In the genomic region with DNA sequence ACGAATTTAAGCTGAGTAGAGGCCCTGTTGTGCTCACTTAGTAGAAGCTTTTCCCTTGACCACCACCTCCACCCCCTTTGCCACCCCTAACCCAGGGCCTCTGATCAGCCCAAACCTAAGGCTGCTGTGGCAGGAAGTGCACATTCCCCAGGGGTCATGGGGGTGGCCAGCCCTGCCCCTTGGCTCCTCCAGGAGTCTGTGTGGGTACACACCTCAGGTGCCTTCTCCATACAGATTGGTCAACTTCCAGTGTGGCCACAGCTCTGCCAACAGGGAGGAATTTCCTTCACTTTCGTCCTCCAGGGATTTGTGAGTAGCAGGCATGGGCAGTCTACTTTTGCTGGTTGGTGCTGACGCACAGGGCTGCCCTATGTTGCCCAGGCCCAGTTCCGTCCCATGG, we compare ENCODE assay signal across 22 cellular contexts.
"Had no signal": no experiment of that assay in that cellular context is flagged by ENCODE, and none has a peak within 500 bp of the region (broad histone marks: within the 10 kb centered on the region; RNA-seq: fewer than 3 reads in every experiment).

No MANE protein-coding gene starts in this region.

- H3K36me3 ChIP-seq: heart left ventricle, left lung, neutrophil, stomach, thyroid gland, upper lobe of right lung had no signal

- DNase-seq: heart left ventricle; hypothalamus; immature natural killer cell; kidney; left colon; left lung; midbrain; mucosa of descending colon; naive thymus-derived CD4-positive, alpha-beta T cell; occipital lobe; right cardiac atrium; stimulated activated CD4-positive, alpha-beta T cell treated with anti-CD3 and anti-CD28 coated beads, Interleukin-4, amount 100 ng/mL, for 24 hours; stimulated activated naive CD4-positive, alpha-beta T cell; stomach; testis; thyroid gland; trophoblast cell; upper lobe of right lung had no signal

- H3K9me3 ChIP-seq: heart left ventricle, left lung, mucosa of descending colon, neutrophil, stomach, testis, thyroid gland, upper lobe of right lung had no signal

- H3K4me3 ChIP-seq: heart left ventricle, left lung, lung, mucosa of descending colon, skin epidermis, stomach, testis, thyroid gland, upper lobe of right lung had no signal

- H2AFZ ChIP-seq: parathyroid adenoma had no signal

- H3K4me1 ChIP-seq: left lung, parathyroid adenoma, testis, thyroid gland, upper lobe of right lung had no signal

- H3K27ac ChIP-seq: heart left ventricle, left lung, neutrophil, parathyroid adenoma, stomach, testis, thyroid gland, upper lobe of right lung had no signal

- H3K27me3 ChIP-seq: heart left ventricle, left lung, stomach, testis, thyroid gland, upper lobe of right lung had no signal

- H3K9ac ChIP-seq: parathyroid adenoma had no signal
